ENCODE assay signal across 1 cellular context in the genomic region with DNA sequence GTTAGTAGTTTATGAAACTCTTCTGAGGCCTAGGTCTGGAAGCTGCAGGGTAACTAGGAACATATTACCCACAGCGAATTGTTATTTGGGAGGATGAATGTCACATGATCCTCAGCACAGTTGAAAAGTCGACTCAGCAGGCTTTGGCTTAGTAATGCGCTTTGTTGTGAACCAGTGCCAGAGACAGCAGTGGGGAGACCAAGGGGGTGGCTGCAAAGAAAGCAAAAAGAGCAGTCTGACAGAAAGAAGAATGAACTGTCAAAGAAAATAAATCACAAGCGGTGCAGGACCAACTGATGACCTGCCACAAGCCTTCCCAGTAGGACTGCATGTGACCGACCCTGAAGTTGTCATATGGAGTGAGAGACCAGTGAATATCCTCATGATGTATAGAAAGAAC.
TF ChIP-seq lines count a peak whose summit lies in the region.

No MANE protein-coding gene starts in this region.

TF ChIP-seq in WTC11, 78 proteins besides CTCF, POLR2A, EP300 and RAD21 (continued from another document):
- no peak for TF ChIP-seq AFF4 (CRISPR knock-in tag; IDR thresholded peaks at IDR 0.05; ENCODE audit: borderline replicate concordance)
